Comparison of ENCODE assay signal across 8 cellular contexts in genomic region chr10:46555713-46556514, GRCh38. TPM values are rescaled to one million over a fixed set of nuclear protein-coding genes. Genes with fewer than 3 reads are reported as not detected.
DNase-seq lines count a peak whose midpoint lies in the region; ATAC-seq and TF ChIP-seq lines count a peak whose summit lies in the region.

No MANE protein-coding gene starts in this region.

- peak overlapping the region; percentile 7 to 48 (median 36) for H3K4me3 ChIP-seq in heart right ventricle

- H3K9me3 ChIP-seq in heart right ventricle = no peaks in the 10 kb centered on the region

- DNase-seq in DMS53 (lab: John Stamatoyannopoulos, UW) = peak; percentile 78
- DNase-seq in activated CD8-positive, alpha-beta memory T cell treated with anti-CD3 and anti-CD28 coated beads, Interleukin-2, amount 50 U/mL, for 4 hours = peak; percentile 14
- no peak for DNase-seq in heart right ventricle
- peak; percentile 2 to 89 (median 16) for DNase-seq in posterior cingulate gyrus
- no peak for DNase-seq in HT-29 (ENCODE audit: low spot score)
- no peak for DNase-seq in midbrain (lab: John Stamatoyannopoulos, UW)
- no peak for DNase-seq in NCI-H524 treated with DMSO at 0.1 percent for 48 hours (lab: John Stamatoyannopoulos, UW)

- H3K4me1 ChIP-seq in heart right ventricle = peaks cover 0 to 9% (median 7%) of the 10 kb centered on the region in 9 donors

- whole genome bisulfite sequencing in heart right ventricle, 2 donors = 21 to 25% methylated on average over 47 of the region's 47 CpGs

- no peaks in the 10 kb centered on the region for H3K36me3 ChIP-seq in heart right ventricle

- no peak overlapping the region for H3K27ac ChIP-seq in heart right ventricle

- peaks cover 30 to 99% (median 94%) of the 10 kb centered on the region in 7 donors for H3K27me3 ChIP-seq in heart right ventricle

- TF ChIP-seq CTCF in heart right ventricle (IDR thresholded peaks at IDR 0.05) = no peak

- peak in 1 of 8 donors; percentile 13 for ATAC-seq in heart right ventricle
- no peak for ATAC-seq in HG03025 (IDR thresholded peaks at IDR 0.05; ENCODE audit: low FRiP score, unreplicated experiment)

- intact Hi-C loops in heart right ventricle (cut with DNase I) (no loop called here), posterior cingulate gyrus (cut with DNase I) (no loop called here)

RNA-seq across cellular contexts. Expression of gene GPRIN2, which starts 0.5 kb away (rescaled TPM):
- total RNA-seq in heart right ventricle = under 1 TPM in 1 of 10 donors, not detected in 9; 0.13 TPM
- not detected for polyA plus RNA-seq in heart right ventricle
- total RNA-seq in HT-29 (2014; rRNA removed; shearing (Covaris generic)) = 0.70 and 0.89 TPM in 2 replicates

RNA-seq across cellular contexts. Expression of gene SYT15, which starts 23.0 kb away (rescaled TPM):
- total RNA-seq in heart right ventricle = 1 to 10 TPM; 1.3 to 4.1 (median 2.9) TPM
- polyA plus RNA-seq in heart right ventricle = 1 to 10 TPM in 1 of 2 donors, under 1 TPM in 1; 0.87 to 3.7 TPM
- total RNA-seq in HT-29 (2014; rRNA removed; shearing (Covaris generic)) = not detected in 2 replicates

Comparison
In these comparisons a context has a peak if more than half of its experiments do, and no peak if none do; other contexts are left out.
1. DNase-seq: peak in DMS53 (single experiment), activated CD8-positive, alpha-beta memory T cell treated with anti-CD3 and anti-CD28 coated beads, Interleukin-2, amount 50 U/mL, for 4 hours (single experiment) and posterior cingulate gyrus (10 of 10); none in heart right ventricle (0 of 2), HT-29 (single experiment), midbrain (single experiment) and NCI-H524 treated with DMSO at 0.1 percent for 48 hours (single experiment).